ENCODE assay signal across 9 cellular contexts in genomic region chr19:55678121-55678671, GRCh38.
A peak's percentile ranks its signal among the peaks of the same experiment; 100 is the strongest.
DNase-seq lines count a peak whose midpoint lies in the region; ATAC-seq and TF ChIP-seq lines count a peak whose summit lies in the region.
"Had no signal": no experiment of that assay in that cellular context is flagged by ENCODE, and none has a peak within 500 bp of the region (broad histone marks: within the 10 kb centered on the region; RNA-seq: fewer than 3 reads in every experiment).

No MANE protein-coding gene starts in this region.

- H3K9me3 Mint-ChIP-seq in dendritic cell treated with granulocyte-macrophage colony-stimulating factor and Interleukin-4, amounts not matched to agents 40 ng/mL and 50 ng/mL, for 4 days = no peaks in the 10 kb centered on the region
- no peaks in the 10 kb centered on the region for H3K9me3 Mint-ChIP-seq in stimulated activated effector memory CD8-positive, alpha-beta T cell treated with anti-CD3 and anti-CD28 coated beads, Interleukin-12 subunit alpha, Interleukin-12 subunit beta, amount 100 ng/mL, for 72 hours

- peak overlapping the region; percentile 93 for H3K4me3 ChIP-seq in GM06990 (replicated peaks; ENCODE audit: low read depth, low read length)
- H3K4me3 ChIP-seq: skin epidermis had no signal

- DNase-seq in GM06990 (ENCODE audit: extremely low read depth, insufficient read length) = peak; percentile 87
- DNase-seq in stimulated activated effector memory CD8-positive, alpha-beta T cell treated with anti-CD3 and anti-CD28 coated beads, Interleukin-12 subunit alpha, Interleukin-12 subunit beta, amount 100 ng/mL, for 72 hours (ENCODE audit: low spot score in 2 of 2) = no peak
- DNase-seq in LoVo (ENCODE audit: low spot score) = no peak
- DNase-seq in middle frontal gyrus (ENCODE audit: extremely low spot score, low spot score) = no peak
- DNase-seq in HUDEP-2 (lab: John Stamatoyannopoulos, UW; ENCODE audit: unreplicated experiment in 76 of 76) = no peak

- peak overlapping the region; percentile 91 for H3K27ac Mint-ChIP-seq in dendritic cell treated with granulocyte-macrophage colony-stimulating factor and Interleukin-4, amounts not matched to agents 40 ng/mL and 50 ng/mL, for 4 days
- H3K27ac Mint-ChIP-seq in stimulated activated effector memory CD8-positive, alpha-beta T cell treated with anti-CD3 and anti-CD28 coated beads, Interleukin-12 subunit alpha, Interleukin-12 subunit beta, amount 100 ng/mL, for 72 hours = peak overlapping the region; percentile 69

- H3K27me3 Mint-ChIP-seq in dendritic cell treated with granulocyte-macrophage colony-stimulating factor and Interleukin-4, amounts not matched to agents 40 ng/mL and 50 ng/mL, for 4 days = no peaks in the 10 kb centered on the region

- H3K4me1 Mint-ChIP-seq in dendritic cell treated with granulocyte-macrophage colony-stimulating factor and Interleukin-4, amounts not matched to agents 40 ng/mL and 50 ng/mL, for 4 days (ENCODE audit: low read depth) = peaks cover 70% of the 10 kb centered on the region
- peaks cover 72% of the 10 kb centered on the region for H3K4me1 Mint-ChIP-seq in stimulated activated effector memory CD8-positive, alpha-beta T cell treated with anti-CD3 and anti-CD28 coated beads, Interleukin-12 subunit alpha, Interleukin-12 subunit beta, amount 100 ng/mL, for 72 hours

- peak; percentile 51 for TF ChIP-seq CTCF in GM06990 (IDR thresholded peaks at IDR 0.05; ENCODE audit: insufficient read depth, low read length, poor library complexity, severe bottlenecking)

- intact Hi-C loops in dendritic cell treated with granulocyte-macrophage colony-stimulating factor and Interleukin-4, amounts not matched to agents 40 ng/mL and 50 ng/mL, for 4 days (cut with micrococcal nuclease) = no loop called here

- H3K27me3 ChIP-seq in GM06990 (replicated peaks; ENCODE audit: control insufficient read depth, insufficient read depth, low read length) = no peaks in the 10 kb centered on the region

- H3K36me3 Mint-ChIP-seq in dendritic cell treated with granulocyte-macrophage colony-stimulating factor and Interleukin-4, amounts not matched to agents 40 ng/mL and 50 ng/mL, for 4 days (ENCODE audit: low read depth) = peaks cover 87% of the 10 kb centered on the region
- peaks cover 88% of the 10 kb centered on the region for H3K36me3 Mint-ChIP-seq in stimulated activated effector memory CD8-positive, alpha-beta T cell treated with anti-CD3 and anti-CD28 coated beads, Interleukin-12 subunit alpha, Interleukin-12 subunit beta, amount 100 ng/mL, for 72 hours

- peak overlapping the region; percentile 61 for H3K4me3 Mint-ChIP-seq in dendritic cell treated with granulocyte-macrophage colony-stimulating factor and Interleukin-4, amounts not matched to agents 40 ng/mL and 50 ng/mL, for 4 days
- peak overlapping the region; percentile 93 for H3K4me3 Mint-ChIP-seq in stimulated activated effector memory CD8-positive, alpha-beta T cell treated with anti-CD3 and anti-CD28 coated beads, Interleukin-12 subunit alpha, Interleukin-12 subunit beta, amount 100 ng/mL, for 72 hours

- peaks cover 28% of the 10 kb centered on the region for H3K36me3 ChIP-seq in GM06990 (ENCODE audit: control insufficient read depth, insufficient read depth, low read length)

- peak; percentile 65 for ATAC-seq in GM19455 (IDR thresholded peaks at IDR 0.05; ENCODE audit: unreplicated experiment)
- ATAC-seq in HG03457 (IDR thresholded peaks at IDR 0.05; ENCODE audit: unreplicated experiment) = peak; percentile 55
- no peak for ATAC-seq in stimulated activated effector memory CD8-positive, alpha-beta T cell treated with anti-CD3 and anti-CD28 coated beads, Interleukin-12 subunit alpha, Interleukin-12 subunit beta, amount 100 ng/mL, for 72 hours
